Comparison of ENCODE assay signal across 27 cellular contexts in genomic region chr2:185130685-185131084, GRCh38.
"Had no signal": no experiment of that assay in that cellular context is flagged by ENCODE, and none has a peak within 500 bp of the region (broad histone marks: within the 10 kb centered on the region; RNA-seq: fewer than 3 reads in every experiment).

No MANE protein-coding gene starts in this region.

- H3K36me3 ChIP-seq: ascending aorta, MG63 had no signal

- H3K4me3 ChIP-seq: ascending aorta, body of pancreas, MG63 had no signal

- DNase-seq: activated B cell treated with CpG ODN at 0.5 μM for 24 hours; activated CD4-positive, alpha-beta T cell treated with anti-CD3 and anti-CD28 coated beads for 1 hour; activated CD4-positive, alpha-beta T cell treated with anti-CD3 and anti-CD28 coated beads, Interleukin-2, amount 10 ng/mL, durations not matched to agents 24 days and 14 days; activated CD4-positive, alpha-beta T cell treated with anti-CD3 and anti-CD28 coated beads, Interleukin-2, amount 50 U/mL, for 48 hours; activated effector memory CD4-positive, alpha-beta T cell treated with anti-CD3 and anti-CD28 coated beads, Interleukin-2, amount 50 U/mL, for 16 hours; activated naive CD4-positive, alpha-beta T cell treated with Interleukin-2 at 50 U/mL for 16 hours; activated naive CD8-positive, alpha-beta T cell treated with anti-CD3 and anti-CD28 coated beads, Interleukin-2, amount 50 U/mL, for 24 hours; activated T-cell treated with anti-CD3 and anti-CD28 coated beads, Interleukin-2, amount 50 U/mL, for 4 hours; amniotic stem cell; body of pancreas; central memory CD4-positive, alpha-beta T cell; cortex of kidney; MG63; NCI-H1105; NCI-H1436; NCI-H1694 treated with DMSO at 0.1 percent for 48 hours; NCI-H2029 treated with DMSO at 0.1 percent for 48 hours; NCI-H446; NCI-H526; NCI-H774; Right ventricle myocardium superior; T-helper 17 cell; T-helper 9 cell had no signal

- H3K9me3 ChIP-seq: ascending aorta, body of pancreas, MG63 had no signal

- H3K27ac ChIP-seq: ascending aorta, body of pancreas, RWPE1 had no signal

- H3K27me3 ChIP-seq: ascending aorta, body of pancreas, MG63 had no signal

- H3K4me1 ChIP-seq: ascending aorta, body of pancreas had no signal

- ATAC-seq: activated naive CD4-positive, alpha-beta T cell treated with anti-CD3 and anti-CD28 coated beads, Interleukin-2, amount 50 U/mL, for 72 hours; activated naive CD8-positive, alpha-beta T cell treated with anti-CD3 and anti-CD28 coated beads, Interleukin-2, amount 50 U/mL, for 24 hours; activated T-cell treated with anti-CD3 and anti-CD28 coated beads, Interleukin-2, amount 50 U/mL, for 4 hours; body of pancreas; Panc1; T-helper 17 cell had no signal
